Comparison of ENCODE assay signal across 9 cellular contexts in the genomic region with DNA sequence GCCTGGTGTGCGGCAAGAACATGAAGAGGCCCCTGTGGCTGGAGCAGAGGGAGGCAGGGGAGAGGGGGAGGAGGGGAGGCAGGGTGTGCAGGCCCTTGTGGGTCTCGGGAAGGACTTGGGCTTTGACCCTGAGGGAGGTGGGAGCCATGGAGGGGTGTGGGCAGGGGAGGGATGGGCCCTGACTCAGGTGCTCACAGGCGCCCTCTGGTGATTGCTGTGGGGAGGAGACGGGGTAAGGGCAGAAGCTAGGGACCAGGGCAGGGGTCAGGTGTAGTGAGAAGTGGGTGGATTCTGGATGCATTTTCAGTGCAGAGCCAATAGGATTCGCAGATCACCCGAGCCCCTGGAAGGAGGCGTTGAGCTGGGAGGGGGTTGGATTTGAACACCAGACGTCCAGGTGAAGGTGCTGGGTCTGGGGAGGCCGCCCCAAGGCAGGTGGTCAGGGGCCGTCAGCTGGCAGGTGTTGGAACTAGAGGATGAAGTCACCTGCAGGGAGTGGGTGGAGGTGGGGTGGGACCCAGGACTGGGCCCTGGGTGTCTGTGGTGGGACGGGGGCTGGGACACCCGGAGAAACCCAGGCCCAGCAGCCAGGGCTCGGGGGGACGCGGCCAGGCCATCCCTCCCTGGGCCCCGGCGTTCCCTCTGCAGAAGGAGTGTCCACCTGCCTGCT.
DNase-seq lines count a peak whose midpoint lies in the region; ATAC-seq, FAIRE-seq and TF ChIP-seq lines count a peak whose summit lies in the region.
"Had no signal": no experiment of that assay in that cellular context is flagged by ENCODE, and none has a peak within 500 bp of the region (broad histone marks: within the 10 kb centered on the region; RNA-seq: fewer than 3 reads in every experiment).

No MANE protein-coding gene starts in this region.

- intact Hi-C loops in endothelial cell of umbilical vein (cut with micrococcal nuclease) = loop anchor here (1.0 kb wide), 1 partner anchor 106 kb away; no protein-coding TSS in a partner anchor

- no peak for ATAC-seq in HG03108 (IDR thresholded peaks at IDR 0.05; ENCODE audit: unreplicated experiment)

- H2BK120ac ChIP-seq in trophoblast cell (ENCODE audit: insufficient read depth, low read length, poor library complexity) = no peak overlapping the region

- peak; percentile 70 for TF ChIP-seq CTCF in GM13977 (IDR thresholded peaks at IDR 0.05; ENCODE audit: extremely low read depth, insufficient read depth, missing control alignments)
- peak; percentile 79 for TF ChIP-seq CTCF in WERI-Rb-1 (IDR thresholded peaks at IDR 0.05; ENCODE audit: low read depth, low read length)
- peak; percentile 15 to 72 for TF ChIP-seq CTCF in endothelial cell of umbilical vein (IDR thresholded peaks at IDR 0.05; ENCODE audit: extremely low read depth in 1 of 2, insufficient read depth in 1 of 2, low read depth in 1 of 2, low read length in 2 of 2)

- TF ChIP-seq POLR2A in endothelial cell of umbilical vein (IDR thresholded peaks at IDR 0.05; ENCODE audit: low read depth, low read length) = no peak

- H3K4me3 ChIP-seq in WERI-Rb-1 (ENCODE audit: low read depth, low read length) (no peak overlapping the region), endothelial cell of umbilical vein (replicated peaks in 1 of 3; ENCODE audit: insufficient read depth in 1 of 3, low read depth in 1 of 3, low read length in 3 of 3) (no peak overlapping the region), trophoblast cell (ENCODE audit: low read depth, low read length) (no peak overlapping the region)
- H3K4me3 ChIP-seq: skin epidermis had no signal

- H3K4me1 ChIP-seq in endothelial cell of umbilical vein (ENCODE audit: control insufficient read depth, extremely low read depth, insufficient read depth, low read length) = no peaks in the 10 kb centered on the region
- no peaks in the 10 kb centered on the region for H3K4me1 ChIP-seq in trophoblast cell (ENCODE audit: control insufficient read depth in 1 of 2, insufficient read depth in 2 of 2, low read length in 2 of 2)

- no CpG with 5 or more reads among the region's 17 CpGs for WGBS in trophoblast cell (ENCODE audit: extremely low coverage, insufficient coverage, insufficient read length)

- FAIRE-seq in endothelial cell of umbilical vein (lab: Jason Lieb, UNC) = no peak

- H4K20me1 ChIP-seq in endothelial cell of umbilical vein (replicated peaks; ENCODE audit: control insufficient read depth, extremely low read depth, insufficient read depth, low read length) = no peaks in the 10 kb centered on the region

- no peaks in the 10 kb centered on the region for H3K27me3 ChIP-seq in WERI-Rb-1 (ENCODE audit: insufficient read depth, low read depth, severe bottlenecking)
- H3K27me3 ChIP-seq in endothelial cell of umbilical vein (ENCODE audit: control insufficient read depth in 2 of 2, insufficient read depth in 2 of 2, low read length in 2 of 2) = peaks cover 0 to 1% of the 10 kb centered on the region in 2 experiments
- no peaks in the 10 kb centered on the region for H3K27me3 ChIP-seq in trophoblast cell (ENCODE audit: insufficient read depth, low read length)

- dilution Hi-C loops in endothelial cell of umbilical vein (cut with MboI; ENCODE audit: extremely low pct_ligation_motif_present, low sequenced_read_pairs) = no loop called here

- H2AFZ ChIP-seq in endothelial cell of umbilical vein (ENCODE audit: low read depth, low read length) = no peak overlapping the region
- no peak overlapping the region for H2AFZ ChIP-seq in trophoblast cell (ENCODE audit: insufficient read depth, low read length, poor library complexity)

- no peak overlapping the region for H3K18ac ChIP-seq in trophoblast cell (ENCODE audit: low read length)

- DNase-seq in A172 (ENCODE audit: low spot score) = peak; percentile 26
- DNase-seq in GM13977 (ENCODE audit: low spot score) = peak; percentile 75
- DNase-seq in WERI-Rb-1 = peak; percentile 71
- DNase-seq in endothelial cell of umbilical vein (ENCODE audit: low read depth, low spot score) = no peak
- DNase-seq in trophoblast cell = peak in 1 of 2 donors; percentile 69
- no peak for DNase-seq in COLO829 (ENCODE audit: low spot score)
- no peak for DNase-seq in SIG-M5 (lab: John Stamatoyannopoulos, UW)

- H3K9me3 ChIP-seq in WERI-Rb-1 (ENCODE audit: severe bottlenecking) (peaks cover 14% of the 10 kb centered on the region), endothelial cell of umbilical vein (replicated peaks; ENCODE audit: control insufficient read depth, insufficient read depth, low read length) (no peaks in the 10 kb centered on the region), trophoblast cell (ENCODE audit: insufficient read depth, low read depth, low read length) (peaks cover 6% of the 10 kb centered on the region)

- POLR2A ChIA-PET in endothelial cell of umbilical vein (lab: Charles Lee) = interaction anchor here (0.7 kb wide), 1 partner anchor 243 kb away, joined by 3 read pairs; no protein-coding TSS in a partner anchor

- no peak overlapping the region for H3K27ac ChIP-seq in WERI-Rb-1
- H3K27ac ChIP-seq in endothelial cell of umbilical vein (ENCODE audit: insufficient read depth, low read depth, low read length) = no peak overlapping the region
- H3K27ac ChIP-seq in trophoblast cell (ENCODE audit: low read depth, low read length) = no peak overlapping the region
- H3K27ac ChIP-seq: skin epidermis had no signal

- in situ Hi-C loops in GM13977 (cut with MboI; ENCODE audit: low pct_unique_long_range_greater_than_20kb, low sequenced_read_pairs, unreplicated experiment) = no loop called here

- no TSS peak for BruUV-seq in endothelial cell of umbilical vein (replicated peaks; lab: Mats Ljungman, UMichigan)

- no peak overlapping the region for H2BK12ac ChIP-seq in trophoblast cell (ENCODE audit: low read length)

- H3K9ac ChIP-seq in endothelial cell of umbilical vein (replicated peaks; ENCODE audit: extremely low read depth, insufficient read depth, low read length) (no peak overlapping the region), trophoblast cell (ENCODE audit: low read length) (no peak overlapping the region)

- H3K4me2 ChIP-seq in endothelial cell of umbilical vein (ENCODE audit: insufficient read depth, low read length) (no peak overlapping the region), trophoblast cell (ENCODE audit: low read length) (no peak overlapping the region)

- CTCF ChIA-PET in endothelial cell of umbilical vein (lab: Charles Lee) = interaction anchor here (0.5 to 2.3 kb wide), 8 partner anchors 9 to 345 kb away, joined by 3 to 10 read pairs (median 4); no protein-coding TSS in a partner anchor

- H3K36me3 ChIP-seq in WERI-Rb-1 (no peaks in the 10 kb centered on the region; the same call in 1 of the 2 replicates), endothelial cell of umbilical vein (ENCODE audit: control insufficient read depth in 2 of 2, extremely low read depth in 1 of 2, insufficient read depth in 2 of 2, low read length in 2 of 2) (no peaks in the 10 kb centered on the region), trophoblast cell (ENCODE audit: control insufficient read depth in 1 of 2, insufficient read depth in 2 of 2, low read length in 2 of 2) (peaks cover 20 to 27% of the 10 kb centered on the region in 2 experiments)

- H2BK5ac ChIP-seq in trophoblast cell (ENCODE audit: low read depth, low read length, poor library complexity) = no peak overlapping the region

- no peak overlapping the region for H4K8ac ChIP-seq in trophoblast cell (ENCODE audit: low read depth, low read length)

- peak overlapping the region; percentile 5 for H4K12ac ChIP-seq in trophoblast cell (ENCODE audit: low read depth, low read length)

- no peaks in the 10 kb centered on the region for H3K79me1 ChIP-seq in trophoblast cell (ENCODE audit: low read length)

- no peak overlapping the region for H3K14ac ChIP-seq in trophoblast cell (ENCODE audit: low read length)

- H2AK5ac ChIP-seq in trophoblast cell (ENCODE audit: low read length) = no peak overlapping the region

- H3K4ac ChIP-seq in trophoblast cell (ENCODE audit: low read depth, low read length) = no peak overlapping the region

- H3K79me2 ChIP-seq in endothelial cell of umbilical vein (ENCODE audit: control insufficient read depth, insufficient read depth, low read length) (no peaks in the 10 kb centered on the region), trophoblast cell (ENCODE audit: control insufficient read depth, insufficient read depth, low read length, poor library complexity) (no peaks in the 10 kb centered on the region)

- no peak overlapping the region for H4K91ac ChIP-seq in trophoblast cell (ENCODE audit: low read depth, low read length)

- no peaks in the 10 kb centered on the region for H3K9me1 ChIP-seq in endothelial cell of umbilical vein (replicated peaks; ENCODE audit: control insufficient read depth, extremely low read depth, insufficient read depth, low read length)

- H3K23ac ChIP-seq in trophoblast cell (ENCODE audit: low read length) = no peak overlapping the region

TF ChIP-seq in endothelial cell of umbilical vein, 7 proteins besides CTCF, POLR2A, EP300 and RAD21:
- TF ChIP-seq, protein P1, sequence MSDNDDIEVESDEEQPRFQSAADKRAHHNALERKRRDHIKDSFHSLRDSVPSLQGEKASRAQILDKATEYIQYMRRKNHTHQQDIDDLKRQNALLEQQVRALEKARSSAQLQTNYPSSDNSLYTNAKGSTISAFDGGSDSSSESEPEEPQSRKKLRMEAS (IDR thresholded peaks at IDR 0.05; ENCODE audit: insufficient read depth, insufficient read length) = no peak
- no peak for TF ChIP-seq JUN (IDR thresholded peaks at IDR 0.05; ENCODE audit: borderline replicate concordance, insufficient read depth, insufficient read length, low read depth)

Comparison
In these comparisons a context has a peak if more than half of its experiments do, and no peak if none do; other contexts are left out.
1. DNase-seq: peak in A172 (single experiment), GM13977 (single experiment) and WERI-Rb-1 (single experiment); none in endothelial cell of umbilical vein (single experiment), COLO829 (single experiment) and SIG-M5 (single experiment).
2. Peak in every context shown above with its lines, with median percentiles within 50 percentile points of each other: CTCF ChIP-seq.